1 cellular context compared by ENCODE assay signal in the genomic region with DNA sequence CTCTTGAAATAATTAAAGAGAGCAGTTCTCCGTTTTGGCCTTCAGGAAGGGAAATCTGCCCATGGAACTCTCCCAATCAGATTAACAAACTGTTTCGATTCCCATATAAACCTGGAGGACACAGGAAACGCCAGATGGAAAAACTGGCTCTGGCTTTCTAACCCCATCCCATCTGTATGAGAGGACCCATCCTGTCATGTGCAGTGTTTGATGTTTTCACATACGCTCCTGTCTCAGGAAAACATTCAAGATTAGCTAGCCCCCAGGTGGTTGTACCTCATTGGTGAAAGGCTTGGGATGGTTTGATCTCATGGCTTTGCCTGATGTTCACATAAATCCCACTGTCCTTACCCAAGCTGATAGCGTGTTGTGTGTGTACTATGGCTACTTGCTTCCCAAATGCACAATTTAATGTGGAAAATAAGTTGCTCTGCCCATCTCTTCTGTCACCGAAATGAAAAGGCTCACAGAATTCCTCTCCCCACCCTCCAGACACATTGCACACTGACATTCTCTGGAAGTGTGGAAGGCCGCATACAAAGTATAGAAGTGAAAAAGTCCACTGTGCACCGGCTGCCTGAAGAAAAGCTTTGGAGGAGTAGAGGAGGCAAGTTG.
TF ChIP-seq lines count a peak whose summit lies in the region.

No MANE protein-coding gene starts in this region.

TF ChIP-seq in HepG2, 621 proteins besides CTCF, POLR2A, EP300 and RAD21 (continued from another document):
- TF ChIP-seq HNF1A (IDR thresholded peaks at IDR 0.05; ENCODE audit: low read depth) (0 out of 2 replicates have a peak, but pooled peaks have one; percentile 10), HNF1A (CRISPR knock-in tag; IDR thresholded peaks at IDR 0.05; ENCODE audit: borderline replicate concordance) (no peak), ZBTB20 (CRISPR knock-in tag; IDR thresholded peaks at IDR 0.05; ENCODE audit: borderline replicate concordance, low read depth) (0 out of 2 replicates have a peak, but pooled peaks have one; percentile 56), PHF5A (CRISPR knock-in tag; IDR thresholded peaks at IDR 0.05; ENCODE audit: low read depth, unreplicated experiment) (no peak), XRCC5 (optimal IDR thresholded peaks at IDR 0.05; ENCODE audit: low read length) (no peak), POLR2G (IDR thresholded peaks at IDR 0.05; ENCODE audit: low read depth, low read length) (peak; percentile 85; the same call in 1 of the 2 replicates), NONO (IDR thresholded peaks at IDR 0.05) (no peak), NONO (CRISPR knock-in tag; conservative IDR thresholded peaks at IDR 0.05) (peak; percentile 61), CCDC6 (CRISPR knock-in tag; IDR thresholded peaks at IDR 0.05) (peak; percentile 64; the same call in 1 of the 2 replicates), MIXL1 (CRISPR knock-in tag; IDR thresholded peaks at IDR 0.05) (peak; percentile 47; the same call in 1 of the 2 replicates), GZF1 (CRISPR knock-in tag; IDR thresholded peaks at IDR 0.05) (peak; percentile 74; the same call in 1 of the 2 replicates)
- TF ChIP-seq, protein P1, sequence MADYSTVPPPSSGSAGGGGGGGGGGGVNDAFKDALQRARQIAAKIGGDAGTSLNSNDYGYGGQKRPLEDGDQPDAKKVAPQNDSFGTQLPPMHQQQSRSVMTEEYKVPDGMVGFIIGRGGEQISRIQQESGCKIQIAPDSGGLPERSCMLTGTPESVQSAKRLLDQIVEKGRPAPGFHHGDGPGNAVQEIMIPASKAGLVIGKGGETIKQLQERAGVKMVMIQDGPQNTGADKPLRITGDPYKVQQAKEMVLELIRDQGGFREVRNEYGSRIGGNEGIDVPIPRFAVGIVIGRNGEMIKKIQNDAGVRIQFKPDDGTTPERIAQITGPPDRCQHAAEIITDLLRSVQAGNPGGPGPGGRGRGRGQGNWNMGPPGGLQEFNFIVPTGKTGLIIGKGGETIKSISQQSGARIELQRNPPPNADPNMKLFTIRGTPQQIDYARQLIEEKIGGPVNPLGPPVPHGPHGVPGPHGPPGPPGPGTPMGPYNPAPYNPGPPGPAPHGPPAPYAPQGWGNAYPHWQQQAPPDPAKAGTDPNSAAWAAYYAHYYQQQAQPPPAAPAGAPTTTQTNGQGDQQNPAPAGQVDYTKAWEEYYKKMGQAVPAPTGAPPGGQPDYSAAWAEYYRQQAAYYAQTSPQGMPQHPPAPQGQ (CRISPR knock-in tag; IDR thresholded peaks at IDR 0.05; ENCODE audit: borderline replicate concordance) = 0 out of 2 replicates have a peak, but pooled peaks have one; percentile 91
- TF ChIP-seq, protein P2, sequence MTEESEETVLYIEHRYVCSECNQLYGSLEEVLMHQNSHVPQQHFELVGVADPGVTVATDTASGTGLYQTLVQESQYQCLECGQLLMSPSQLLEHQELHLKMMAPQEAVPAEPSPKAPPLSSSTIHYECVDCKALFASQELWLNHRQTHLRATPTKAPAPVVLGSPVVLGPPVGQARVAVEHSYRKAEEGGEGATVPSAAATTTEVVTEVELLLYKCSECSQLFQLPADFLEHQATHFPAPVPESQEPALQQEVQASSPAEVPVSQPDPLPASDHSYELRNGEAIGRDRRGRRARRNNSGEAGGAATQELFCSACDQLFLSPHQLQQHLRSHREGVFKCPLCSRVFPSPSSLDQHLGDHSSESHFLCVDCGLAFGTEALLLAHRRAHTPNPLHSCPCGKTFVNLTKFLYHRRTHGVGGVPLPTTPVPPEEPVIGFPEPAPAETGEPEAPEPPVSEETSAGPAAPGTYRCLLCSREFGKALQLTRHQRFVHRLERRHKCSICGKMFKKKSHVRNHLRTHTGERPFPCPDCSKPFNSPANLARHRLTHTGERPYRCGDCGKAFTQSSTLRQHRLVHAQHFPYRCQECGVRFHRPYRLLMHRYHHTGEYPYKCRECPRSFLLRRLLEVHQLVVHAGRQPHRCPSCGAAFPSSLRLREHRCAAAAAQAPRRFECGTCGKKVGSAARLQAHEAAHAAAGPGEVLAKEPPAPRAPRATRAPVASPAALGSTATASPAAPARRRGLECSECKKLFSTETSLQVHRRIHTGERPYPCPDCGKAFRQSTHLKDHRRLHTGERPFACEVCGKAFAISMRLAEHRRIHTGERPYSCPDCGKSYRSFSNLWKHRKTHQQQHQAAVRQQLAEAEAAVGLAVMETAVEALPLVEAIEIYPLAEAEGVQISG (CRISPR knock-in tag; IDR thresholded peaks at IDR 0.05) = peak; percentile 17; the same call in 1 of the 2 replicates
